11 cellular contexts compared by ENCODE assay signal in genomic region chr1:55064861-55065263, GRCh38. TPM values are rescaled to one million over a fixed set of nuclear protein-coding genes. Genes with fewer than 3 reads are reported as not detected.
A peak's percentile ranks its signal among the peaks of the same experiment; 100 is the strongest.
DNase-seq lines count a peak whose midpoint lies in the region; ATAC-seq and TF ChIP-seq lines count a peak whose summit lies in the region.
"Had no signal": no experiment of that assay in that cellular context is flagged by ENCODE, and none has a peak within 500 bp of the region (broad histone marks: within the 10 kb centered on the region; RNA-seq: fewer than 3 reads in every experiment).

No MANE protein-coding gene starts in this region.

- H3K36me3 Mint-ChIP-seq in CD14-positive monocyte, result peaks cover 29 to 34% of the 10 kb centered on the region in 2 donors

- peak; percentile 78 for ATAC-seq in left lung
- no peak for ATAC-seq in HG03159 (IDR thresholded peaks at IDR 0.05; ENCODE audit: unreplicated experiment)

- TF ChIP-seq CTCF in astrocyte of the spinal cord (IDR thresholded peaks at IDR 0.05; ENCODE audit: low read depth, low read length) (no peak), left lung (IDR thresholded peaks at IDR 0.05) (no peak), CD14-positive monocyte (IDR thresholded peaks at IDR 0.05) (no peak)

- H3K27ac Mint-ChIP-seq in CD14-positive monocyte, result no peak overlapping the region

- H3K4me3 ChIP-seq in MG63, result no peak overlapping the region
- no peak overlapping the region for H3K4me3 ChIP-seq in astrocyte of the spinal cord (ENCODE audit: low read depth, low read length)
- H3K4me3 ChIP-seq in left lung, result no peak overlapping the region
- H3K4me3 ChIP-seq: tibial nerve had no signal

- H3K36me3 ChIP-seq in MG63 (peaks cover 31% of the 10 kb centered on the region), left lung (peaks cover 3 to 64% of the 10 kb centered on the region in 2 donors)
- H3K36me3 ChIP-seq: BE2C had no signal

- intact Hi-C loops in left lung (cut with DNase I) (no loop called here), CD14-positive monocyte (cut with micrococcal nuclease) (no loop called here)

- H3K27ac ChIP-seq in left lung, result no peak overlapping the region
- H3K27ac ChIP-seq: tibial nerve had no signal

- peaks cover 0 to 4% (median 0%) of the 10 kb centered on the region in 3 donors for H3K27me3 Mint-ChIP-seq in CD14-positive monocyte (ENCODE audit: low read depth in 3 of 3)

- DNase-seq in ACHN (peak; percentile 33), MG63 (peak; percentile 44), astrocyte of the spinal cord (ENCODE audit: low read depth, low spot score) (peak; percentile 68), left lung (no peak), ureter (ENCODE audit: low spot score) (no peak), CD14-positive monocyte (ENCODE audit: low spot score) (no peak), putamen (ENCODE audit: low spot score) (no peak)
- DNase-seq: stimulated activated CD4-positive, alpha-beta T cell treated with anti-CD3 and anti-CD28 coated beads, Interleukin-15, amount 100 ng/mL, for 24 hours had no signal

- H3K4me3 Mint-ChIP-seq in CD14-positive monocyte, result no peak overlapping the region

- in situ Hi-C loops in ACHN (cut with HindIII; ENCODE audit: low pct_ligation_motif_present, low pct_unique_long_range_greater_than_20kb, low sequenced_read_pairs), result no loop called here
- in situ Hi-C loops in astrocyte of the spinal cord (cut with HindIII; ENCODE audit: low sequenced_read_pairs), result no loop called here

- H3K9me3 Mint-ChIP-seq in CD14-positive monocyte, result no peaks in the 10 kb centered on the region

- no peaks in the 10 kb centered on the region for H3K27me3 ChIP-seq in MG63
- no peaks in the 10 kb centered on the region for H3K27me3 ChIP-seq in left lung
- H3K27me3 ChIP-seq: BE2C, tibial nerve had no signal

- peaks cover 2% of the 10 kb centered on the region for H3K4me1 Mint-ChIP-seq in CD14-positive monocyte

- H3K9me3 ChIP-seq in MG63 (no peaks in the 10 kb centered on the region), left lung (no peaks in the 10 kb centered on the region)
- H3K9me3 ChIP-seq: BE2C, tibial nerve had no signal

- H3K4me1 ChIP-seq in left lung, result no peaks in the 10 kb centered on the region

RNA-seq across cellular contexts. Expression of gene PCSK9, which starts 25.5 kb away (rescaled TPM):
- not detected in 2 replicates for total RNA-seq in MG63 (2014; rRNA removed; shearing (Covaris generic); ENCODE audit: low replicate concordance)
- total RNA-seq in left lung (10 to 100 TPM; 18.7 to 55.0 TPM), ureter (0.16 TPM)
- polyA plus RNA-seq in CD14-positive monocyte, result not detected

Comparison
In these comparisons a context has a peak if more than half of its experiments do, and no peak if none do; other contexts are left out.
1. DNase-seq: peak in ACHN (single experiment), MG63 (single experiment) and astrocyte of the spinal cord (single experiment); none in left lung (0 of 2), ureter (single experiment), CD14-positive monocyte (single experiment) and putamen (single experiment).
2. RNA of gene PCSK9, which starts 25.5 kb away (total RNA-seq): 18.7 to 55.0 TPM in left lung; 0.16 TPM in ureter (single experiment) and not detected in MG63; every median in the first group is over 10 times any median in the second.